ENCODE assay signal across 8 cellular contexts in the genomic region with DNA sequence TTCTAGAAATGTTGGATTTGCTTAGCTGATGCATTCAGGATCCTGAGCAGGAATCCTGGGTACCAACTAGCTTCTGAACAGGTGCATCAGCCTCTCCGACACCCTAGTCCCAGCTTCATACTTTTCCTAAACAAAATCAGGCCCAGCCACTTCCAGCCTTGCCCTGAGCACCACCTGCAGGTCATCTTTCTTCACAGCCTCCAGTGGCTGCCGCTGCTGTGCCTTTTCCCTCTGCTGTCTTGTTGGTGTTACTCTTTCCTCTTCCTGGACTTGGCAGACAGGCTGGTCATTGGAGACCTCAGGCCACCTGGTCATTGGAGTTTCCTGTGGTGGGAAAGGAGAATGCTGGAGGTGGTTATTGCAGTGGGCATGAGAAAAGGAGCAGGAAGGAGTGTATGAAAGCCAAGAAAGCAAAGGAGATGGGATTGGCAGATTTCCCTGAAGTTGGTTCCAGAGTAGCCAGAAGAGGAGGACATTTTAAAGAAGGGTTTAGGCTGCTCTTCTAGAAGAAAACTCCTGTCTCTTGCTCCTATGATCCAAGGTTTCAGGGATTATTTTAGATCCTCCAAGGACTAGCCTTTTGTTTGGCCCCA. TPM values are rescaled to one million over a fixed set of nuclear protein-coding genes. Genes with fewer than 3 reads are reported as not detected.
DNase-seq lines count a peak whose midpoint lies in the region; ATAC-seq and TF ChIP-seq lines count a peak whose summit lies in the region.

No MANE protein-coding gene starts in this region.

- H3K9me3 Mint-ChIP-seq in Calu3 (ENCODE audit: low read depth, unreplicated experiment), result no peaks in the 10 kb centered on the region
- H3K9me3 Mint-ChIP-seq in activated T-helper 2 cell treated with anti-CD3 and anti-CD28 coated beads, Interferon-gamma antibody, Interleukin-2, Interleukin-4, amounts not matched to agents 10 μg/mL and 5 μg/mL and 100 μg/mL, durations not matched to agents 14 hours and 24 hours and 36 hours, result no peaks in the 10 kb centered on the region

- H3K4me1 Mint-ChIP-seq in Calu3 (ENCODE audit: low read depth, unreplicated experiment), result peaks cover 15% of the 10 kb centered on the region
- H3K4me1 Mint-ChIP-seq in activated T-helper 2 cell treated with anti-CD3 and anti-CD28 coated beads, Interferon-gamma antibody, Interleukin-2, Interleukin-4, amounts not matched to agents 10 μg/mL and 5 μg/mL and 100 μg/mL, durations not matched to agents 14 hours and 24 hours and 36 hours (ENCODE audit: low read depth), result peaks cover 3% of the 10 kb centered on the region

- H3K4me3 Mint-ChIP-seq in Calu3 (ENCODE audit: low read depth, unreplicated experiment), result no peak overlapping the region
- H3K4me3 Mint-ChIP-seq in activated T-helper 2 cell treated with anti-CD3 and anti-CD28 coated beads, Interferon-gamma antibody, Interleukin-2, Interleukin-4, amounts not matched to agents 10 μg/mL and 5 μg/mL and 100 μg/mL, durations not matched to agents 14 hours and 24 hours and 36 hours (ENCODE audit: low read depth), result no peak overlapping the region

- no peaks in the 10 kb centered on the region for H3K27me3 Mint-ChIP-seq in Calu3 (ENCODE audit: unreplicated experiment)
- H3K27me3 Mint-ChIP-seq in activated T-helper 2 cell treated with anti-CD3 and anti-CD28 coated beads, Interferon-gamma antibody, Interleukin-2, Interleukin-4, amounts not matched to agents 10 μg/mL and 5 μg/mL and 100 μg/mL, durations not matched to agents 14 hours and 24 hours and 36 hours (ENCODE audit: low read depth), result no peaks in the 10 kb centered on the region

- ATAC-seq in GM18520 (IDR thresholded peaks at IDR 0.05; ENCODE audit: unreplicated experiment) (no peak), GM21529 (IDR thresholded peaks at IDR 0.05; ENCODE audit: unreplicated experiment) (no peak)

- no TSS peak for BruUV-seq in Calu3 (replicated peaks; lab: Mats Ljungman, UMichigan)

- H3K27ac Mint-ChIP-seq in Calu3 (ENCODE audit: unreplicated experiment), result peak overlapping the region; percentile 23
- no peak overlapping the region for H3K27ac Mint-ChIP-seq in activated T-helper 2 cell treated with anti-CD3 and anti-CD28 coated beads, Interferon-gamma antibody, Interleukin-2, Interleukin-4, amounts not matched to agents 10 μg/mL and 5 μg/mL and 100 μg/mL, durations not matched to agents 14 hours and 24 hours and 36 hours

- TF ChIP-seq CTCF in Calu3 (IDR thresholded peaks at IDR 0.05; ENCODE audit: unreplicated experiment) (peak; percentile 53), HFF-Myc (IDR thresholded peaks at IDR 0.05; ENCODE audit: low read depth, low read length, missing control alignments) (peak; percentile 61), fibroblast of mammary gland (conservative IDR thresholded peaks at IDR 0.05; ENCODE audit: control insufficient read depth, insufficient read depth, low read depth, low read length) (peak; percentile 61)

- CTCF ChIA-PET in Calu3 (lab: Charles Lee), result interaction anchor here (0.6 to 2.9 kb wide), 5 partner anchors 104 to 178 kb away, joined by 3 to 60 read pairs (median 5); a partner anchor contains a TSS

- no peak overlapping the region for H3K4me3 ChIP-seq in HFF-Myc (replicated peaks; ENCODE audit: low read depth, low read length)
- no peak overlapping the region for H3K4me3 ChIP-seq in fibroblast of mammary gland (ENCODE audit: control insufficient read depth, low read depth, low read length)

- peak; percentile 48 for DNase-seq in Calu3
- no peak for DNase-seq in HFF-Myc (ENCODE audit: extremely low read depth, low read depth)
- DNase-seq in SK-N-DZ (ENCODE audit: low spot score), result peak; percentile 38
- peak; percentile 53 for DNase-seq in fibroblast of mammary gland (ENCODE audit: low read depth)
- DNase-seq in posterior cingulate gyrus, result peak in 7 of 10 donors; percentile 12 to 90 (median 24)
- DNase-seq in activated T-helper 2 cell treated with anti-CD3 and anti-CD28 coated beads, Interferon-gamma antibody, Interleukin-2, Interleukin-4, amounts not matched to agents 10 μg/mL and 5 μg/mL and 100 μg/mL, durations not matched to agents 14 hours and 24 hours and 36 hours (ENCODE audit: low spot score), result no peak

- intact Hi-C loops in Calu3 (cut with micrococcal nuclease; ENCODE audit: unreplicated experiment), result loop anchor here (1.0 kb wide), 1 partner anchor 118 kb away; no protein-coding TSS in a partner anchor
- intact Hi-C loops in posterior cingulate gyrus (cut with DNase I), result no loop called here
- intact Hi-C loops in activated T-helper 2 cell treated with anti-CD3 and anti-CD28 coated beads, Interferon-gamma antibody, Interleukin-2, Interleukin-4, amounts not matched to agents 10 μg/mL and 5 μg/mL and 100 μg/mL, durations not matched to agents 14 hours and 24 hours and 36 hours (cut with micrococcal nuclease), result no loop called here

- H3K36me3 Mint-ChIP-seq in Calu3 (ENCODE audit: insufficient read depth, unreplicated experiment), result peaks cover 30% of the 10 kb centered on the region
- peaks cover 33% of the 10 kb centered on the region for H3K36me3 Mint-ChIP-seq in activated T-helper 2 cell treated with anti-CD3 and anti-CD28 coated beads, Interferon-gamma antibody, Interleukin-2, Interleukin-4, amounts not matched to agents 10 μg/mL and 5 μg/mL and 100 μg/mL, durations not matched to agents 14 hours and 24 hours and 36 hours (ENCODE audit: low read depth)

RNA-seq across cellular contexts. Expression of a gene that starts 48.2 kb away (rescaled TPM):
- 64.7 and 72.9 TPM in 2 replicates for total RNA-seq in Calu3 (2022)
- 6.1 and 9.8 TPM in 2 replicates for polyA plus RNA-seq in SK-N-DZ (2014; cell fraction: cytosol; rRNA removed)
- 13.4 and 19.5 TPM in 2 replicates for polyA plus RNA-seq in SK-N-DZ (2014; cell fraction: nucleus; rRNA removed)
- total RNA-seq in activated T-helper 2 cell treated with anti-CD3 and anti-CD28 coated beads, Interferon-gamma antibody, Interleukin-2, Interleukin-4, amounts not matched to agents 10 μg/mL and 5 μg/mL and 100 μg/mL, durations not matched to agents 14 hours and 24 hours and 36 hours, result 310 and 323 TPM in 2 replicates

Comparison
In these comparisons a context has a peak if more than half of its experiments do, and no peak if none do; other contexts are left out.
1. DNase-seq: peak in Calu3 (single experiment), SK-N-DZ (single experiment), fibroblast of mammary gland (single experiment) and posterior cingulate gyrus (7 of 10); none in HFF-Myc (single experiment) and activated T-helper 2 cell treated with anti-CD3 and anti-CD28 coated beads, Interferon-gamma antibody, Interleukin-2, Interleukin-4, amounts not matched to agents 10 μg/mL and 5 μg/mL and 100 μg/mL, durations not matched to agents 14 hours and 24 hours and 36 hours (single experiment).
2. Peak in every context shown above with its lines, with median percentiles within 50 percentile points of each other: CTCF ChIP-seq.